ENCODE assay signal across 9 cellular contexts in genomic region chrX:9352683-9353430, GRCh38.
A peak's percentile ranks its signal among the peaks of the same experiment; 100 is the strongest.
DNase-seq lines count a peak whose midpoint lies in the region; ATAC-seq and FAIRE-seq lines count a peak whose summit lies in the region.
"Had no signal": no experiment of that assay in that cellular context is flagged by ENCODE, and none has a peak within 500 bp of the region (broad histone marks: within the 10 kb centered on the region; RNA-seq: fewer than 3 reads in every experiment).

No MANE protein-coding gene starts in this region.

- H3K36me3 ChIP-seq in naive thymus-derived CD4-positive, alpha-beta T cell (ENCODE audit: control insufficient read depth in 2 of 3, insufficient read depth in 3 of 3, low read length in 3 of 3), result no peaks in the 10 kb centered on the region

- H3K27ac Mint-ChIP-seq in activated naive CD8-positive, alpha-beta T cell, result peak overlapping the region; percentile 80
- H3K27ac Mint-ChIP-seq in naive thymus-derived CD4-positive, alpha-beta T cell, result peak overlapping the region in 8 of 9 donors; percentile 74 to 95 (median 82)

- POLR2A ChIA-PET in naive thymus-derived CD4-positive, alpha-beta T cell (lab: Charles Lee), result interaction anchor here (1.1 to 1.8 kb wide), 3 partner anchors 12 to 110 kb away, joined by 3 to 5 read pairs (median 4); no protein-coding TSS in a partner anchor

- DNase-seq in activated effector memory CD4-positive, alpha-beta T cell treated with anti-CD3 and anti-CD28 coated beads, Interleukin-2, amount 50 U/mL, for 16 hours, result peak; percentile 73
- no peak for DNase-seq in activated effector memory CD4-positive, alpha-beta T cell treated with Interleukin-2 at 50 U/mL for 16 hours
- DNase-seq in NCI-H460 (ENCODE audit: extremely low read depth, low read depth), result peak; percentile 69
- peak in 4 of 9 donors; percentile 12 to 27 (median 22) for DNase-seq in naive thymus-derived CD4-positive, alpha-beta T cell
- DNase-seq in frontal cortex (ENCODE audit: low spot score in 2 of 2), result no peak
- DNase-seq in SHP77 (lab: John Stamatoyannopoulos, UW), result no peak

- peak; percentile 77 for ATAC-seq in HG02642 (IDR thresholded peaks at IDR 0.05; ENCODE audit: poor library complexity, unreplicated experiment)
- ATAC-seq in naive thymus-derived CD4-positive, alpha-beta T cell, result peak; percentile 63
- ATAC-seq: body of pancreas had no signal

- CTCF ChIA-PET in naive thymus-derived CD4-positive, alpha-beta T cell (lab: Charles Lee), result no interaction called here

- no peaks in the 10 kb centered on the region for H3K9me3 ChIP-seq in naive thymus-derived CD4-positive, alpha-beta T cell (ENCODE audit: control insufficient read depth in 2 of 3, low read length in 3 of 3)
- H3K9me3 ChIP-seq: body of pancreas had no signal

- H3K4me1 Mint-ChIP-seq in activated naive CD8-positive, alpha-beta T cell (ENCODE audit: low read depth), result peaks cover 35% of the 10 kb centered on the region
- H3K4me1 Mint-ChIP-seq in naive thymus-derived CD4-positive, alpha-beta T cell, result peaks cover 16 to 45% (median 31%) of the 10 kb centered on the region in 7 donors

- H3K27ac ChIP-seq in naive thymus-derived CD4-positive, alpha-beta T cell (ENCODE audit: low read depth, low read length), result no peak overlapping the region
- H3K27ac ChIP-seq: body of pancreas had no signal

- no peak for FAIRE-seq in frontal cortex (lab: Jason Lieb, UNC)

- peak overlapping the region; percentile 76 for H3K4me3 Mint-ChIP-seq in activated naive CD8-positive, alpha-beta T cell
- peak overlapping the region; percentile 60 to 82 (median 74) for H3K4me3 Mint-ChIP-seq in naive thymus-derived CD4-positive, alpha-beta T cell

- no peaks in the 10 kb centered on the region for H3K9me3 Mint-ChIP-seq in activated naive CD8-positive, alpha-beta T cell (ENCODE audit: low read depth)
- peaks cover 0 to 14% (median 0%) of the 10 kb centered on the region in 11 donors for H3K9me3 Mint-ChIP-seq in naive thymus-derived CD4-positive, alpha-beta T cell

- H3K27me3 Mint-ChIP-seq in activated naive CD8-positive, alpha-beta T cell, result no peaks in the 10 kb centered on the region
- peaks cover 0 to 4% (median 0%) of the 10 kb centered on the region in 5 donors for H3K27me3 Mint-ChIP-seq in naive thymus-derived CD4-positive, alpha-beta T cell

- H3K36me3 Mint-ChIP-seq in activated naive CD8-positive, alpha-beta T cell, result no peaks in the 10 kb centered on the region
- peaks cover 0 to 20% (median 0%) of the 10 kb centered on the region in 5 donors for H3K36me3 Mint-ChIP-seq in naive thymus-derived CD4-positive, alpha-beta T cell

- intact Hi-C loops in naive thymus-derived CD4-positive, alpha-beta T cell (cut with micrococcal nuclease), result loop anchor here (1.0 to 5.0 kb wide), 5 partner anchors 11 to 382 kb away; no protein-coding TSS in a partner anchor

- peak overlapping the region; percentile 8 for H3K4me3 ChIP-seq in naive thymus-derived CD4-positive, alpha-beta T cell (ENCODE audit: low read length)
- H3K4me3 ChIP-seq: body of pancreas had no signal

- peaks cover 10 to 36% of the 10 kb centered on the region in 2 donors for H3K4me1 ChIP-seq in naive thymus-derived CD4-positive, alpha-beta T cell (ENCODE audit: control insufficient read depth in 2 of 2, insufficient read depth in 2 of 2, low read length in 2 of 2)
- H3K4me1 ChIP-seq: body of pancreas had no signal

- H3K27me3 ChIP-seq in naive thymus-derived CD4-positive, alpha-beta T cell (ENCODE audit: control insufficient read depth in 2 of 2, insufficient read depth in 2 of 2, low read length in 2 of 2), result no peaks in the 10 kb centered on the region
- H3K27me3 ChIP-seq: body of pancreas had no signal

Comparison
In these comparisons a context has a peak if more than half of its experiments do, and no peak if none do; other contexts are left out.
1. DNase-seq: peak in activated effector memory CD4-positive, alpha-beta T cell treated with anti-CD3 and anti-CD28 coated beads, Interleukin-2, amount 50 U/mL, for 16 hours (single experiment) and NCI-H460 (single experiment); none in activated effector memory CD4-positive, alpha-beta T cell treated with Interleukin-2 at 50 U/mL for 16 hours (single experiment), frontal cortex (0 of 2) and SHP77 (0 of 2).